1 cellular context compared by ENCODE assay signal in genomic region chr15:80498652-80499051, GRCh38.
TF ChIP-seq lines count a peak whose summit lies in the region.

No MANE protein-coding gene starts in this region.

TF ChIP-seq in HepG2, 621 proteins besides CTCF, POLR2A, EP300 and RAD21 (continued from another document):
- TF ChIP-seq HMGXB4 (CRISPR knock-in tag; IDR thresholded peaks at IDR 0.05; ENCODE audit: borderline replicate concordance in 1 of 2, low read depth in 1 of 2): no peak
- no peak for TF ChIP-seq ZNF33B (CRISPR knock-in tag; IDR thresholded peaks at IDR 0.05)
- no peak for TF ChIP-seq SAP130 (CRISPR knock-in tag; IDR thresholded peaks at IDR 0.05; ENCODE audit: low read depth)
- no peak for TF ChIP-seq ZBTB34 (CRISPR knock-in tag; IDR thresholded peaks at IDR 0.05)
- TF ChIP-seq GLI4 (CRISPR knock-in tag; IDR thresholded peaks at IDR 0.05; ENCODE audit: borderline replicate concordance): no peak
